Comparison of ENCODE assay signal across 13 cellular contexts in the genomic region with DNA sequence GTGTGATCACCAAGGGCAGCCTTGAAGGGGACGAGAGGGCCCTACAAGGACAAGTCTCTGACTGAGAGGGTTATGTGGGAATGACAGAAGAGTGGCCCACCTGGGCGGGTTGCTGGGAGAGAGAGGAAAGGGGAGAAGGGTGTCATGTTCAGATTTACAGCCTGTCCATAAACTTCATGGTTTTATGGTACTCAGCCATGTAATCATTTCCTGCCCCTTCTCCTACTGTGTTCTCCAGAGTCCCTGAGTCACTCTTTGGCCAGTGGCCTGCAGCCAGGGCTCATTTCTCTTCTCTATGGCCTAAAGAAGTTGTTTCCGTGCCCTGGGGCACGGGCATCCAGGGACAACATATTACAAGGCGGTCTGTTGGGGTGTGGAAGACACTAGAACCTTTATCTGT. TPM values are rescaled to one million over a fixed set of nuclear protein-coding genes. Genes with fewer than 3 reads are reported as not detected.
DNase-seq lines count a peak whose midpoint lies in the region; ATAC-seq and TF ChIP-seq lines count a peak whose summit lies in the region.
"Had no signal": no experiment of that assay in that cellular context is flagged by ENCODE, and none has a peak within 500 bp of the region (broad histone marks: within the 10 kb centered on the region; RNA-seq: fewer than 3 reads in every experiment).

No MANE protein-coding gene starts in this region.

- peak overlapping the region; percentile 51 to 60 for H3K27ac ChIP-seq in thoracic aorta
- H3K27ac ChIP-seq in testis, result no peak overlapping the region

- CTCF ChIA-PET in activated CD4-positive, alpha-beta T cell treated with anti-CD3 and anti-CD28 coated beads, Interleukin-2, amount 10 ng/mL, durations not matched to agents 7 days and 5 days (lab: Charles Lee), result no interaction called here

- H3K36me3 ChIP-seq in thoracic aorta (no peaks in the 10 kb centered on the region), testis (ENCODE audit: low read depth, missing control alignments) (no peaks in the 10 kb centered on the region)
- H3K36me3 ChIP-seq: BE2C had no signal

- H3K4me3 ChIP-seq in foreskin fibroblast (ENCODE audit: low read depth in 1 of 2, low read length in 2 of 2) (no peak overlapping the region), thoracic aorta (no peak overlapping the region), testis (no peak overlapping the region)

- H3K27me3 ChIP-seq in thoracic aorta (replicated peaks; ENCODE audit: insufficient read depth), result no peaks in the 10 kb centered on the region
- no peaks in the 10 kb centered on the region for H3K27me3 ChIP-seq in testis
- H3K27me3 ChIP-seq: BE2C had no signal

- 74 to 83% methylated on average over 5 of the region's 5 CpGs for WGBS in testis, 2 donors

- in situ Hi-C loops in SK-MEL-5 (cut with HindIII; ENCODE audit: low pct_unique_long_range_greater_than_20kb, low sequenced_read_pairs), result no loop called here

- DNase-seq in activated CD4-positive, alpha-beta T cell treated with anti-CD3 and anti-CD28 coated beads, Interleukin-2, amount 10 ng/mL, durations not matched to agents 7 days and 5 days, result no peak
- no peak for DNase-seq in activated CD4-positive, alpha-beta T cell treated with anti-CD3 and anti-CD28 coated beads for 48 hours
- DNase-seq in SK-MEL-5 (ENCODE audit: low read depth, low spot score), result peak; percentile 54
- DNase-seq in foreskin fibroblast, result peak; percentile 91 to 95
- DNase-seq in thoracic aorta (ENCODE audit: low spot score), result peak; percentile 51
- no peak for DNase-seq in NCI-H128 (lab: John Stamatoyannopoulos, UW; ENCODE audit: unreplicated experiment)
- DNase-seq in testis, result no peak
- DNase-seq: activated CD4-positive, alpha-beta memory T cell treated with anti-CD3 and anti-CD28 coated beads, Interleukin-2, amount 10 ng/mL, durations not matched to agents 7 days and 5 days; BE2C; effector memory CD4-positive, alpha-beta T cell; naive B cell; NK-92 treated with Interleukin-12 subunit alpha and Interleukin-12 subunit beta, amount 100 ng/mL, for 24 hours had no signal

- no peaks in the 10 kb centered on the region for H3K9me3 Mint-ChIP-seq in activated CD4-positive, alpha-beta T cell treated with anti-CD3 and anti-CD28 coated beads, Interleukin-2, amount 10 ng/mL, durations not matched to agents 7 days and 5 days
- H3K9me3 Mint-ChIP-seq: activated CD4-positive, alpha-beta memory T cell treated with anti-CD3 and anti-CD28 coated beads, Interleukin-2, amount 10 ng/mL, durations not matched to agents 7 days and 5 days; naive B cell had no signal

- peak; percentile 42 for ATAC-seq in thoracic aorta (ENCODE audit: insufficient number of reproducible peaks, low FRiP score, low read depth)
- no peak for ATAC-seq in HG02973 (IDR thresholded peaks at IDR 0.05; ENCODE audit: unreplicated experiment)

- H3K9me3 ChIP-seq in thoracic aorta (no peaks in the 10 kb centered on the region), testis (no peaks in the 10 kb centered on the region)
- H3K9me3 ChIP-seq: BE2C had no signal

- TF ChIP-seq CTCF in foreskin fibroblast (IDR thresholded peaks at IDR 0.05; ENCODE audit: low read depth, low read length) (no peak), thoracic aorta (IDR thresholded peaks at IDR 0.05) (no peak), testis (IDR thresholded peaks at IDR 0.05) (no peak)

- H3K4me1 Mint-ChIP-seq in activated CD4-positive, alpha-beta T cell treated with anti-CD3 and anti-CD28 coated beads, Interleukin-2, amount 10 ng/mL, durations not matched to agents 7 days and 5 days, result peaks cover 42% of the 10 kb centered on the region

- intact Hi-C loops in testis (cut with DNase I; ENCODE audit: low total_unique reads), result no loop called here

- no peak for TF ChIP-seq POLR2A in testis (IDR thresholded peaks at IDR 0.05)

- H3K36me3 Mint-ChIP-seq in activated CD4-positive, alpha-beta T cell treated with anti-CD3 and anti-CD28 coated beads, Interleukin-2, amount 10 ng/mL, durations not matched to agents 7 days and 5 days (ENCODE audit: low read depth), result peaks cover 13% of the 10 kb centered on the region
- H3K36me3 Mint-ChIP-seq: naive B cell had no signal

- POLR2A ChIA-PET in activated CD4-positive, alpha-beta T cell treated with anti-CD3 and anti-CD28 coated beads, Interleukin-2, amount 10 ng/mL, durations not matched to agents 7 days and 5 days (lab: Charles Lee), result no interaction called here

- H3K27me3 Mint-ChIP-seq in activated CD4-positive, alpha-beta T cell treated with anti-CD3 and anti-CD28 coated beads, Interleukin-2, amount 10 ng/mL, durations not matched to agents 7 days and 5 days, result no peaks in the 10 kb centered on the region
- H3K27me3 Mint-ChIP-seq: activated CD4-positive, alpha-beta memory T cell treated with anti-CD3 and anti-CD28 coated beads, Interleukin-2, amount 10 ng/mL, durations not matched to agents 7 days and 5 days; naive B cell had no signal

- peak overlapping the region; percentile 85 for H3K27ac Mint-ChIP-seq in activated CD4-positive, alpha-beta T cell treated with anti-CD3 and anti-CD28 coated beads, Interleukin-2, amount 10 ng/mL, durations not matched to agents 7 days and 5 days
- H3K27ac Mint-ChIP-seq: naive B cell had no signal

- H3K4me1 ChIP-seq in thoracic aorta (ENCODE audit: control insufficient read depth in 1 of 2, low read depth in 2 of 2) (peaks cover 0 to 26% of the 10 kb centered on the region in 2 donors), testis (no peaks in the 10 kb centered on the region)
- H3K4me1 ChIP-seq: BE2C had no signal

- no peak overlapping the region for H3K4me3 Mint-ChIP-seq in activated CD4-positive, alpha-beta T cell treated with anti-CD3 and anti-CD28 coated beads, Interleukin-2, amount 10 ng/mL, durations not matched to agents 7 days and 5 days
- H3K4me3 Mint-ChIP-seq: activated CD4-positive, alpha-beta memory T cell treated with anti-CD3 and anti-CD28 coated beads, Interleukin-2, amount 10 ng/mL, durations not matched to agents 7 days and 5 days; naive B cell had no signal

RNA-seq across cellular contexts. Expression of gene DDX47, which starts 26.7 kb away (rescaled TPM):
- total RNA-seq in activated CD4-positive, alpha-beta T cell treated with anti-CD3 and anti-CD28 coated beads, Interleukin-2, amount 10 ng/mL, durations not matched to agents 7 days and 5 days, result 10 to 100 TPM; 54.5 to 59.0 TPM
- total RNA-seq in SK-MEL-5 (2014; rRNA removed; shearing (Covaris generic)), result 93.1 and 102 TPM in 2 replicates
- polyA plus RNA-seq in SK-MEL-5 (2015; cell fraction: cytosol; rRNA removed), result 67.4 and 69.2 TPM in 2 replicates
- 144 and 165 TPM in 2 replicates for polyA plus RNA-seq in SK-MEL-5 (2015; cell fraction: nucleus; rRNA removed)
- total RNA-seq in thoracic aorta (10 to 100 TPM; 43.5 to 51.1 TPM), testis (10 to 100 TPM; 82.4 to 85.4 TPM)
- 52.4 TPM for polyA plus RNA-seq in testis (ENCODE audit: insufficient read depth, low read depth, low replicate concordance)

RNA-seq across cellular contexts. Expression of gene GPRC5A, which starts 51.5 kb away (rescaled TPM):
- total RNA-seq in activated CD4-positive, alpha-beta T cell treated with anti-CD3 and anti-CD28 coated beads, Interleukin-2, amount 10 ng/mL, durations not matched to agents 7 days and 5 days, result under 1 TPM; 0.08 to 0.15 TPM
- total RNA-seq in SK-MEL-5 (2014; rRNA removed; shearing (Covaris generic)), result 13.9 and 17.6 TPM in 2 replicates
- 15.1 and 26.8 TPM in 2 replicates for polyA plus RNA-seq in SK-MEL-5 (2015; cell fraction: cytosol; rRNA removed)
- 5.6 and 9.0 TPM in 2 replicates for polyA plus RNA-seq in SK-MEL-5 (2015; cell fraction: nucleus; rRNA removed)
- total RNA-seq in thoracic aorta, result 100 to 1,000 TPM in 1 of 2 donors, 10 to 100 TPM in 1; 42.8 to 123 TPM
- total RNA-seq in testis, result 1 to 10 TPM; 1.9 to 2.7 TPM
- 2.8 TPM for polyA plus RNA-seq in testis (ENCODE audit: insufficient read depth, low read depth, low replicate concordance)

RNA-seq across cellular contexts. Expression of gene APOLD1, which starts 54.4 kb away (rescaled TPM):
- 10 to 100 TPM; 14.4 to 15.5 TPM for total RNA-seq in activated CD4-positive, alpha-beta T cell treated with anti-CD3 and anti-CD28 coated beads, Interleukin-2, amount 10 ng/mL, durations not matched to agents 7 days and 5 days
- 55.9 and 57.6 TPM in 2 replicates for total RNA-seq in SK-MEL-5 (2014; rRNA removed; shearing (Covaris generic))
- polyA plus RNA-seq in SK-MEL-5 (2015; cell fraction: cytosol; rRNA removed), result 15.4 and 19.8 TPM in 2 replicates
- polyA plus RNA-seq in SK-MEL-5 (2015; cell fraction: nucleus; rRNA removed), result 4.2 and 8.8 TPM in 2 replicates
- total RNA-seq in thoracic aorta (10 to 100 TPM; 38.4 to 70.7 TPM), testis (1 to 10 TPM; 9.2 to 9.7 TPM)
- 8.2 TPM for polyA plus RNA-seq in testis (ENCODE audit: insufficient read depth, low read depth, low replicate concordance)

Comparison
In these comparisons a context has a peak if more than half of its experiments do, and no peak if none do; other contexts are left out.
1. DNase-seq: peak in SK-MEL-5 (single experiment), foreskin fibroblast (2 of 2) and thoracic aorta (single experiment); none in activated CD4-positive, alpha-beta T cell treated with anti-CD3 and anti-CD28 coated beads, Interleukin-2, amount 10 ng/mL, durations not matched to agents 7 days and 5 days (single experiment), activated CD4-positive, alpha-beta T cell treated with anti-CD3 and anti-CD28 coated beads for 48 hours (single experiment), NCI-H128 (single experiment) and testis (single experiment).
2. H3K27ac ChIP-seq: peak in thoracic aorta (2 of 2); none in testis (0 of 2).